13 cellular contexts compared by ENCODE assay signal in the genomic region with DNA sequence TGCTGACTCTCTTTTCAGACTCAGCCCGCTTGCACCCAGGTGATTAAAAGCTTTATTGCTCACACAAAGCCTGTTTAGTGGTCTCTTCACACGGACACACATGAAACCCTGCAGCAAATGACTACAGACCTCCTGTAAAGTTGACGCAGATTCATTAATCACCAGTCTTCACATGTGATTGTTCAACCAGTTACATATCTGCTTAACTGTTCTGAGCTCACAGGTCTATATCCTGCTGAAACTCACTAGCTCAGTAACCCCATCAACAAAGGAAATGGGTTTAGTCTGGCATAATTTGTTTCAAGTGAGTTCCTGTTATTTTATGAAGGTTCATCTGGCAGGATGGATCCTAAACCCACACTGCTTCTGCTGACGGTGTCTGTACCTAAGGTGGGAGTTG.
"Had no signal": no experiment of that assay in that cellular context is flagged by ENCODE, and none has a peak within 500 bp of the region (broad histone marks: within the 10 kb centered on the region; RNA-seq: fewer than 3 reads in every experiment).

No MANE protein-coding gene starts in this region.

- H3K4me3 ChIP-seq: left ventricle myocardium inferior, testis had no signal

- H3K36me3 Mint-ChIP-seq: activated naive CD8-positive, alpha-beta T cell had no signal

- H3K4me3 Mint-ChIP-seq: activated naive CD8-positive, alpha-beta T cell; stimulated activated naive CD8-positive, alpha-beta T cell treated with anti-CD3 and anti-CD28 coated beads, Interleukin-15, Interleukin-2, amounts not matched to agents 100 ng/mL and 50 ng/mL, for 24 hours had no signal

- FAIRE-seq: bronchial epithelial cell had no signal

- H3K27ac Mint-ChIP-seq: activated naive CD8-positive, alpha-beta T cell had no signal

- H3K36me3 ChIP-seq: left ventricle myocardium inferior had no signal

- H3K4me1 ChIP-seq: left ventricle myocardium inferior, testis had no signal

- H3K27ac ChIP-seq: left ventricle myocardium inferior, testis had no signal

- H3K27me3 ChIP-seq: testis had no signal

- DNase-seq: activated CD4-positive, alpha-beta T cell treated with anti-CD3 and anti-CD28 coated beads, Interleukin-2, amount 50 U/mL, for 1 hour; activated CD4-positive, CD25-positive, alpha-beta regulatory T cell; activated effector memory CD4-positive, alpha-beta T cell treated with Interleukin-2 at 50 U/mL for 16 hours; anterior cingulate cortex; foreskin melanocyte; head of caudate nucleus; islet precursor cell; left ventricle myocardium inferior; stimulated activated CD4-positive, alpha-beta T cell treated with anti-CD3 and anti-CD28 coated beads, Interleukin-12 subunit alpha, Interleukin-12 subunit beta, amount 100 ng/mL, for 4 hours; testis had no signal

- H3K9me3 ChIP-seq: left ventricle myocardium inferior, testis had no signal

- H3K9me3 Mint-ChIP-seq: stimulated activated naive CD8-positive, alpha-beta T cell treated with anti-CD3 and anti-CD28 coated beads, Interleukin-15, Interleukin-2, amounts not matched to agents 100 ng/mL and 50 ng/mL, for 24 hours had no signal
